ENCODE assay signal across 23 cellular contexts in the genomic region with DNA sequence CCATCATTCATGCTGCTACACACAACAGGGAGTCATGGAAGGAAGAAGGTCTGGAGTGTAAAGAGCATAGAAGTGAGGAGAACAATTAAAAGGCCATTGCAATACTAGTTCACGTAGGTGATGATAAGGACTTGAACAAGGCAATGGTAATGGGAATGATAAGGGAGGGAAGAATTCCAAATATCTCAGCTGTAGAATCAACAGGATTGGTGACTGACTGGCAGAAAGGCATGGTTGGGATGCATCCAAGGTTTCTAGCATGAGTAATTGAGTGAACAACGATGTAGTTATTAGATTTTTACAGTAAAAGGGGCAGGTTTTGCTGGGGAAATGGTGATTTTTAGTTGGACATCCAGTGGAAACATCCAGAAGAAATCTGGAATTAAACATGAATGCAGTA. TPM values are rescaled to one million over a fixed set of nuclear protein-coding genes. Genes with fewer than 3 reads are reported as not detected.
DNase-seq lines count a peak whose midpoint lies in the region; ATAC-seq, FAIRE-seq and TF ChIP-seq lines count a peak whose summit lies in the region.
"Had no signal": no experiment of that assay in that cellular context is flagged by ENCODE, and none has a peak within 500 bp of the region (broad histone marks: within the 10 kb centered on the region; RNA-seq: fewer than 3 reads in every experiment).

No MANE protein-coding gene starts in this region.

- H3K4me3 ChIP-seq in MG63, result no peak overlapping the region
- H3K4me3 ChIP-seq in bronchial epithelial cell (ENCODE audit: low read depth, low read length), result no peak overlapping the region
- H3K4me3 ChIP-seq in vagina, result no peak overlapping the region
- H3K4me3 ChIP-seq: BLaER1, pancreas had no signal

- ATAC-seq in natural killer cell treated with Interleukin-12 subunit alpha and Interleukin-12 subunit beta and Interleukin-15 and Interleukin-18, amount 100 ng/mL, for 72 hours, result no peak
- ATAC-seq: activated CD8-positive, alpha-beta memory T cell treated with anti-CD3 and anti-CD28 coated beads, Interleukin-2, amount 10 ng/mL, durations not matched to agents 7 days and 5 days; HepG2; pancreas had no signal

- no peak for TF ChIP-seq POLR2A in vagina (IDR thresholded peaks at IDR 0.05)

- H3K27ac ChIP-seq in vagina, result no peak overlapping the region
- H3K27ac ChIP-seq: BLaER1, pancreas, VCaP had no signal

- no peak for FAIRE-seq in bronchial epithelial cell (lab: Jason Lieb, UNC)
- no peak for FAIRE-seq in D721Med (lab: Jason Lieb, UNC)
- FAIRE-seq: H1, HepG2, pancreas, small intestine had no signal

- H3K27ac Mint-ChIP-seq in natural killer cell treated with Interleukin-12 subunit alpha and Interleukin-12 subunit beta and Interleukin-15 and Interleukin-18, amount 100 ng/mL, for 72 hours, result no peak overlapping the region
- H3K27ac Mint-ChIP-seq: activated CD8-positive, alpha-beta memory T cell treated with anti-CD3 and anti-CD28 coated beads, Interleukin-2, amount 10 ng/mL, durations not matched to agents 7 days and 5 days; mesothelial cell of epicardium; stimulated activated naive CD8-positive, alpha-beta T cell treated with anti-CD3 and anti-CD28 coated beads, Interleukin-15, Interleukin-2, amounts not matched to agents 100 ng/mL and 50 ng/mL, for 24 hours had no signal

- H3K27me3 ChIP-seq in MG63 (peaks cover 3% of the 10 kb centered on the region; the same call in 1 of the 2 replicates), bronchial epithelial cell (ENCODE audit: control insufficient read depth, insufficient read depth, low read length) (peaks cover 1% of the 10 kb centered on the region), vagina (no peaks in the 10 kb centered on the region)
- H3K27me3 ChIP-seq: BLaER1, pancreas had no signal

- intact Hi-C loops in vagina (cut with DNase I), result no loop called here

- H3K4me1 ChIP-seq in vagina, result peaks cover 28% of the 10 kb centered on the region

- no peaks in the 10 kb centered on the region for H3K9me3 ChIP-seq in MG63
- H3K9me3 ChIP-seq in vagina, result no peaks in the 10 kb centered on the region
- H3K9me3 ChIP-seq: BLaER1, pancreas, SK-N-SH had no signal

- H3K4me3 Mint-ChIP-seq in natural killer cell treated with Interleukin-12 subunit alpha and Interleukin-12 subunit beta and Interleukin-15 and Interleukin-18, amount 100 ng/mL, for 72 hours, result peak overlapping the region; percentile 11
- H3K4me3 Mint-ChIP-seq: activated CD8-positive, alpha-beta memory T cell treated with anti-CD3 and anti-CD28 coated beads, Interleukin-2, amount 10 ng/mL, durations not matched to agents 7 days and 5 days; mesothelial cell of epicardium; stimulated activated naive CD8-positive, alpha-beta T cell treated with anti-CD3 and anti-CD28 coated beads, Interleukin-15, Interleukin-2, amounts not matched to agents 100 ng/mL and 50 ng/mL, for 24 hours had no signal

- DNase-seq in EL, result peak; percentile 79
- DNase-seq in MG63, result peak; percentile 51
- peak; percentile 69 for DNase-seq in bronchial epithelial cell (ENCODE audit: low read depth)
- DNase-seq in natural killer cell treated with Interleukin-12 subunit alpha and Interleukin-12 subunit beta and Interleukin-15 and Interleukin-18, amount 100 ng/mL, for 72 hours (ENCODE audit: low spot score), result no peak
- DNase-seq in KG1 (lab: John Stamatoyannopoulos, UW), result no peak
- DNase-seq in vagina (ENCODE audit: extremely low spot score in 2 of 2), result no peak
- DNase-seq in D721Med (ENCODE audit: insufficient read length, low spot score), result no peak
- DNase-seq in NCI-H1105 treated with DMSO at 0.1 percent for 48 hours (lab: John Stamatoyannopoulos, UW), result no peak
- DNase-seq: activated CD8-positive, alpha-beta memory T cell treated with anti-CD3 and anti-CD28 coated beads, Interleukin-2, amount 10 ng/mL, durations not matched to agents 7 days and 5 days; activated naive CD4-positive, alpha-beta T cell treated with Interleukin-2 at 50 U/mL for 16 hours; cerebellar nuclear complex; DND-41; NCI-H1417; pancreas; SK-N-SH; small intestine had no signal

- no peaks in the 10 kb centered on the region for H3K9me3 Mint-ChIP-seq in natural killer cell treated with Interleukin-12 subunit alpha and Interleukin-12 subunit beta and Interleukin-15 and Interleukin-18, amount 100 ng/mL, for 72 hours
- H3K9me3 Mint-ChIP-seq: stimulated activated naive CD8-positive, alpha-beta T cell treated with anti-CD3 and anti-CD28 coated beads, Interleukin-15, Interleukin-2, amounts not matched to agents 100 ng/mL and 50 ng/mL, for 24 hours had no signal

- H3K36me3 Mint-ChIP-seq in natural killer cell treated with Interleukin-12 subunit alpha and Interleukin-12 subunit beta and Interleukin-15 and Interleukin-18, amount 100 ng/mL, for 72 hours, result peaks cover 6% of the 10 kb centered on the region
- H3K36me3 Mint-ChIP-seq: mesothelial cell of epicardium had no signal

- peaks cover 18 to 29% of the 10 kb centered on the region in 2 donors for H3K4me1 Mint-ChIP-seq in natural killer cell treated with Interleukin-12 subunit alpha and Interleukin-12 subunit beta and Interleukin-15 and Interleukin-18, amount 100 ng/mL, for 72 hours (ENCODE audit: low read depth in 2 of 2)

- H3K36me3 ChIP-seq in MG63 (peaks cover under 1% of the 10 kb centered on the region; the same call in 1 of the 2 replicates), bronchial epithelial cell (ENCODE audit: control insufficient read depth, insufficient read depth, low read length) (no peaks in the 10 kb centered on the region), vagina (no peaks in the 10 kb centered on the region)
- H3K36me3 ChIP-seq: pancreas had no signal

- TF ChIP-seq CTCF in bronchial epithelial cell (IDR thresholded peaks at IDR 0.05; ENCODE audit: insufficient read depth, low read length, severe bottlenecking) (no peak), vagina (IDR thresholded peaks at IDR 0.05) (no peak), D721Med (IDR thresholded peaks at IDR 0.05; ENCODE audit: insufficient read depth, missing control alignments) (no peak)

- H3K27me3 Mint-ChIP-seq in natural killer cell treated with Interleukin-12 subunit alpha and Interleukin-12 subunit beta and Interleukin-15 and Interleukin-18, amount 100 ng/mL, for 72 hours, result peaks cover 27 to 37% of the 10 kb centered on the region in 2 donors
- H3K27me3 Mint-ChIP-seq: activated CD8-positive, alpha-beta memory T cell treated with anti-CD3 and anti-CD28 coated beads, Interleukin-2, amount 10 ng/mL, durations not matched to agents 7 days and 5 days; stimulated activated naive CD8-positive, alpha-beta T cell treated with anti-CD3 and anti-CD28 coated beads, Interleukin-15, Interleukin-2, amounts not matched to agents 100 ng/mL and 50 ng/mL, for 24 hours had no signal

RNA-seq across cellular contexts. Expression of gene SEC62, which starts 2.4 kb away (rescaled TPM):
- 12.2 and 28.1 TPM in 2 replicates for total RNA-seq in MG63 (2014; rRNA removed; shearing (Covaris generic); ENCODE audit: low replicate concordance)
- total RNA-seq in bronchial epithelial cell, result 27.1 and 39.2 TPM in 2 replicates
- total RNA-seq in natural killer cell treated with Interleukin-12 subunit alpha and Interleukin-12 subunit beta and Interleukin-15 and Interleukin-18, amount 100 ng/mL, for 72 hours, result 10 to 100 TPM; 51.2 to 68.9 TPM
- 38.1 TPM for total RNA-seq in vagina

RNA-seq across cellular contexts. Expression of gene SAMD7, which starts 52.8 kb away (rescaled TPM):
- total RNA-seq in MG63 (2014; rRNA removed; shearing (Covaris generic); ENCODE audit: low replicate concordance), result not detected in 2 replicates
- total RNA-seq in bronchial epithelial cell, result not detected in 2 replicates
- total RNA-seq in natural killer cell treated with Interleukin-12 subunit alpha and Interleukin-12 subunit beta and Interleukin-15 and Interleukin-18, amount 100 ng/mL, for 72 hours, result not detected
- not detected for total RNA-seq in vagina
- total RNA-seq: activated CD8-positive, alpha-beta memory T cell treated with anti-CD3 and anti-CD28 coated beads, Interleukin-2, amount 10 ng/mL, durations not matched to agents 7 days and 5 days; glomerular endothelial cell; H1; HepG2; mesothelial cell of epicardium; pancreas had no signal

Comparison
In these comparisons a context has a peak if more than half of its experiments do, and no peak if none do; other contexts are left out.
1. DNase-seq: peak in EL (single experiment), MG63 (single experiment) and bronchial epithelial cell (single experiment); none in natural killer cell treated with Interleukin-12 subunit alpha and Interleukin-12 subunit beta and Interleukin-15 and Interleukin-18, amount 100 ng/mL, for 72 hours (single experiment), KG1 (single experiment), vagina (0 of 2), D721Med (single experiment) and NCI-H1105 treated with DMSO at 0.1 percent for 48 hours (single experiment).